Comparison of ENCODE assay signal across 8 cellular contexts in the genomic region with DNA sequence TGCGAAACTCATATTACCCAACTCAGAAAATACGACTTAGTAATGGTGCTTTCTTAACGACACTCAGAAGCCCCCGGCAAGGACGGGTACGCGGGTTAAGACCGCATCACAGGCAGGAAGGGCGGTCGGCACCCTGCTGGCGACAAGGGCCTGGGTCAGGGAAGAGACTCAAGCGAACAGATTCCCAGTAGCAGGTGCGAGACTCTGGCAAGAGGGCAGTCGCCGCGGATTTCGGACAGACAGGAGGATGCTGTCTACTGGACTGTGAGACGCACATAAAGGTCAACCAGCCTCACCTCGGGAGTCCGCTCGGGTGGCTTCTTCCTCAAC. TPM values are rescaled to one million over a fixed set of nuclear protein-coding genes. Genes with fewer than 3 reads are reported as not detected.
DNase-seq lines count a peak whose midpoint lies in the region; ATAC-seq, FAIRE-seq and TF ChIP-seq lines count a peak whose summit lies in the region.

No MANE protein-coding gene starts in this region.

- H3K36me3 Mint-ChIP-seq in T-helper 17 cell (ENCODE audit: low read depth) = no peaks in the 10 kb centered on the region

- no peaks in the 10 kb centered on the region for H3K27me3 Mint-ChIP-seq in T-helper 17 cell

- H3K4me1 Mint-ChIP-seq in T-helper 17 cell = peaks cover 27% of the 10 kb centered on the region

- no peak for FAIRE-seq in bronchial epithelial cell (lab: Jason Lieb, UNC)

- peak; percentile 23 for ATAC-seq in GM21528 (IDR thresholded peaks at IDR 0.05; ENCODE audit: low FRiP score, unreplicated experiment)
- peak; percentile 30 for ATAC-seq in T-helper 17 cell
- ATAC-seq in GM18520 (IDR thresholded peaks at IDR 0.05; ENCODE audit: unreplicated experiment) = no peak

- peak overlapping the region; percentile 98 for H3K27ac Mint-ChIP-seq in T-helper 17 cell

- H3K27me3 ChIP-seq in bronchial epithelial cell (ENCODE audit: control insufficient read depth, insufficient read depth, low read length) = no peaks in the 10 kb centered on the region

- TF ChIP-seq CTCF in bronchial epithelial cell (IDR thresholded peaks at IDR 0.05; ENCODE audit: insufficient read depth, low read length, severe bottlenecking) = peak; percentile 12

- peak overlapping the region; percentile 86 for H3K4me3 ChIP-seq in bronchial epithelial cell (ENCODE audit: low read depth, low read length)

- H3K4me3 Mint-ChIP-seq in T-helper 17 cell = peak overlapping the region; percentile 96

- H3K9me3 ChIP-seq in T-helper 17 cell (ENCODE audit: control insufficient read depth, low read length, poor library complexity, severe bottlenecking) = no peaks in the 10 kb centered on the region

- no peaks in the 10 kb centered on the region for H3K36me3 ChIP-seq in bronchial epithelial cell (ENCODE audit: control insufficient read depth, insufficient read depth, low read length)

- DNase-seq in EH (ENCODE audit: low read depth) (peak; percentile 66), HuH-7 (ENCODE audit: low spot score) (peak; percentile 41), T-helper 17 cell (peak; percentile 46 to 63 (median 52)), bronchial epithelial cell (ENCODE audit: low read depth) (peak; percentile 38), kidney glomerular epithelial cell (lab: John Stamatoyannopoulos, UW) (peak; percentile 60)
- peak; percentile 49 for DNase-seq in stimulated activated CD4-positive, alpha-beta T cell treated with anti-CD3 and anti-CD28 coated beads, Interleukin-4, amount 100 ng/mL, for 1 hour

RNA-seq across cellular contexts. Expression of a gene that starts 0.4 kb away (rescaled TPM):
- total RNA-seq in T-helper 17 cell (10 to 100 TPM; 60.7 to 68.7 TPM), bronchial epithelial cell (14.2 and 31.1 TPM in 2 replicates)
